22 cellular contexts compared by ENCODE assay signal in genomic region chr6:13591205-13591921, GRCh38. TPM values are rescaled to one million over a fixed set of nuclear protein-coding genes. Genes with fewer than 3 reads are reported as not detected.
DNase-seq lines count a peak whose midpoint lies in the region; ATAC-seq, FAIRE-seq and TF ChIP-seq lines count a peak whose summit lies in the region.
"Had no signal": no experiment of that assay in that cellular context is flagged by ENCODE, and none has a peak within 500 bp of the region (broad histone marks: within the 10 kb centered on the region; RNA-seq: fewer than 3 reads in every experiment).

No MANE protein-coding gene starts in this region.

- H2AFZ ChIP-seq in H1 (ENCODE audit: low read length) (no peak overlapping the region), HepG2 (ENCODE audit: low read length) (no peak overlapping the region)
- H2AFZ ChIP-seq: GM23338 had no signal

- H3K56ac ChIP-seq in H1 (replicated peaks; ENCODE audit: insufficient read length, low read depth, low read length): peak overlapping the region; percentile 92

- H3K4me3 Mint-ChIP-seq in activated CD8-positive, alpha-beta memory T cell treated with anti-CD3 and anti-CD28 coated beads, Interleukin-2, amount 10 ng/mL, durations not matched to agents 7 days and 5 days: no peak overlapping the region
- no peak overlapping the region for H3K4me3 Mint-ChIP-seq in naive thymus-derived CD4-positive, alpha-beta T cell
- H3K4me3 Mint-ChIP-seq in chondrocyte (ENCODE audit: unreplicated experiment): no peak overlapping the region
- H3K4me3 Mint-ChIP-seq: B cell; CD4-positive, CD25-positive, alpha-beta regulatory T cell; CD8-positive, alpha-beta T cell; GM23338 had no signal

- no peaks in the 10 kb centered on the region; a peak in 2 of 7 replicates for H3K4me1 ChIP-seq in H1 (replicated peaks in 1 of 4; ENCODE audit: control insufficient read depth in 3 of 4, insufficient read depth in 4 of 4, low read length in 3 of 4)
- no peaks in the 10 kb centered on the region for H3K4me1 ChIP-seq in HepG2 (ENCODE audit: insufficient read depth, low read length)
- H3K4me1 ChIP-seq in naive thymus-derived CD4-positive, alpha-beta T cell (ENCODE audit: control insufficient read depth in 2 of 2, insufficient read depth in 2 of 2, low read length in 2 of 2): no peaks in the 10 kb centered on the region
- H3K4me1 ChIP-seq: BLaER1, Caco-2, HAP-1 had no signal

- no peak overlapping the region for H3K9ac ChIP-seq in H1 (replicated peaks in 1 of 4; ENCODE audit: extremely low read depth in 1 of 4, low read depth in 3 of 4, low read length in 3 of 4)
- no peak overlapping the region for H3K9ac ChIP-seq in HepG2 (ENCODE audit: insufficient read depth, low read depth, low read length)
- H3K9ac ChIP-seq: BLaER1 had no signal

- H3K4me2 ChIP-seq in H1 (ENCODE audit: insufficient read depth in 1 of 2, low read depth in 2 of 2, low read length in 2 of 2) (no peak overlapping the region), HepG2 (ENCODE audit: low read depth, low read length) (no peak overlapping the region)
- H3K4me2 ChIP-seq: BLaER1, GM23338 had no signal

- CTCF ChIA-PET in activated CD8-positive, alpha-beta memory T cell treated with anti-CD3 and anti-CD28 coated beads, Interleukin-2, amount 10 ng/mL, durations not matched to agents 7 days and 5 days (lab: Charles Lee): interaction anchor here (1.0 kb wide), 1 partner anchor 24 kb away, joined by 3 read pairs; the partner anchor contains the start of gene NOL7
- CTCF ChIA-PET in H1 (lab: Charles Lee; ENCODE audit: partially characterized antibody) (interaction anchor here (1.0 to 3.6 kb wide), 5 partner anchors 9 to 261 kb away, joined by 3 to 20 read pairs (median 4); partner anchors contain the start of gene SIRT5), HepG2 (lab: Yijun Ruan, JAX; ENCODE audit: low intra/inter-chr PET ratio, low total read pairs) (no interaction called here)
- CTCF ChIA-PET in naive thymus-derived CD4-positive, alpha-beta T cell (lab: Charles Lee): interaction anchor here (0.6 to 0.9 kb wide), 2 partner anchors 17 to 64 kb away, joined by 3 to 4 read pairs; partner anchors contain the start of gene SIRT5

- H3K27me3 ChIP-seq in H1 (replicated peaks in 1 of 4; ENCODE audit: control insufficient read depth in 3 of 4, extremely low read depth in 1 of 4, insufficient read depth in 3 of 4, low read length in 3 of 4): no peaks in the 10 kb centered on the region
- no peaks in the 10 kb centered on the region for H3K27me3 ChIP-seq in HepG2 (ENCODE audit: control insufficient read depth in 1 of 2, insufficient read depth in 2 of 2, low read length in 2 of 2)
- H3K27me3 ChIP-seq in naive thymus-derived CD4-positive, alpha-beta T cell (ENCODE audit: control insufficient read depth in 2 of 2, insufficient read depth in 2 of 2, low read length in 2 of 2): no peaks in the 10 kb centered on the region
- H3K27me3 ChIP-seq: BLaER1 had no signal

- H3K27ac ChIP-seq in H1 (ENCODE audit: low read depth, low read length) (no peak overlapping the region), HepG2 (ENCODE audit: extremely low read length, insufficient read depth, low read length) (no peak overlapping the region)
- H3K27ac ChIP-seq in naive thymus-derived CD4-positive, alpha-beta T cell (ENCODE audit: low read depth, low read length): no peak overlapping the region
- H3K27ac ChIP-seq: 22Rv1, BLaER1, C4-2B had no signal

- TF ChIP-seq CTCF in H1 (IDR thresholded peaks at IDR 0.05; ENCODE audit: control extremely low read depth in 1 of 3, insufficient read depth in 1 of 3, low read depth in 1 of 3, low read length in 3 of 3): no peak
- TF ChIP-seq CTCF in HepG2 (CRISPR knock-in tag; IDR thresholded peaks at IDR 0.05): no peak
- TF ChIP-seq CTCF in chondrocyte (IDR thresholded peaks at IDR 0.05): no peak

- intact Hi-C loops in HepG2 (cut with micrococcal nuclease; ENCODE audit: unreplicated experiment): no loop called here
- intact Hi-C loops in naive thymus-derived CD4-positive, alpha-beta T cell (cut with micrococcal nuclease): no loop called here

- H3K36me3 Mint-ChIP-seq in activated CD8-positive, alpha-beta memory T cell treated with anti-CD3 and anti-CD28 coated beads, Interleukin-2, amount 10 ng/mL, durations not matched to agents 7 days and 5 days: peaks cover 4% of the 10 kb centered on the region
- peaks cover 4 to 40% (median 6%) of the 10 kb centered on the region in 5 donors for H3K36me3 Mint-ChIP-seq in naive thymus-derived CD4-positive, alpha-beta T cell
- H3K36me3 Mint-ChIP-seq in chondrocyte (ENCODE audit: low read depth): peaks cover 15% of the 10 kb centered on the region

- no peaks in the 10 kb centered on the region for H3K79me2 ChIP-seq in H1 (ENCODE audit: control insufficient read depth in 1 of 2, insufficient read depth in 2 of 2, low read length in 2 of 2)
- H3K79me2 ChIP-seq in HepG2 (ENCODE audit: insufficient read depth, low read length): no peaks in the 10 kb centered on the region

- in situ Hi-C loops in HepG2 (cut with HindIII; ENCODE audit: extremely low pct_ligation_motif_present, low pct_unique_long_range_greater_than_20kb): no loop called here

- H3K27me3 Mint-ChIP-seq in activated CD8-positive, alpha-beta memory T cell treated with anti-CD3 and anti-CD28 coated beads, Interleukin-2, amount 10 ng/mL, durations not matched to agents 7 days and 5 days: no peaks in the 10 kb centered on the region
- no peaks in the 10 kb centered on the region for H3K27me3 Mint-ChIP-seq in naive thymus-derived CD4-positive, alpha-beta T cell
- no peaks in the 10 kb centered on the region for H3K27me3 Mint-ChIP-seq in chondrocyte (ENCODE audit: low read depth)
- H3K27me3 Mint-ChIP-seq: B cell; CD4-positive, CD25-positive, alpha-beta regulatory T cell had no signal

- ATAC-seq in activated CD8-positive, alpha-beta memory T cell treated with anti-CD3 and anti-CD28 coated beads, Interleukin-2, amount 10 ng/mL, durations not matched to agents 7 days and 5 days: peak; percentile 16
- ATAC-seq in HepG2 (peak; percentile 28; the same call in 1 of the 3 replicates), HG02938 (IDR thresholded peaks at IDR 0.05; ENCODE audit: unreplicated experiment) (no peak)
- ATAC-seq in naive thymus-derived CD4-positive, alpha-beta T cell: no peak
- ATAC-seq: CD8-positive, alpha-beta T cell; GM23338 had no signal

- no peak overlapping the region for H3K4ac ChIP-seq in H1 (replicated peaks; ENCODE audit: insufficient read length, low read depth, low read length)

- H3K36me3 ChIP-seq in H1 (ENCODE audit: control insufficient read depth in 2 of 4, insufficient read depth in 4 of 4, low read length in 3 of 4) (peaks cover 4 to 22% (median 7%) of the 10 kb centered on the region in 4 experiments; a peak in 5 of 8 replicates), HepG2 (replicated peaks in 1 of 2; ENCODE audit: control insufficient read depth in 1 of 2, insufficient read depth in 2 of 2, low read length in 2 of 2) (peaks cover 17 to 51% of the 10 kb centered on the region in 2 experiments)
- H3K36me3 ChIP-seq in naive thymus-derived CD4-positive, alpha-beta T cell (ENCODE audit: control insufficient read depth in 2 of 3, insufficient read depth in 3 of 3, low read length in 3 of 3): peaks cover 7 to 68% (median 8%) of the 10 kb centered on the region in 3 experiments

- no peak overlapping the region for H2BK5ac ChIP-seq in H1 (ENCODE audit: low read depth, low read length)

- no peak overlapping the region for H3K18ac ChIP-seq in H1 (ENCODE audit: extremely low read depth, low read length)

- no peak for TF ChIP-seq EP300 in H1 (IDR thresholded peaks at IDR 0.05; ENCODE audit: borderline replicate concordance in 1 of 2, low read depth in 2 of 2, low read length in 2 of 2)
- TF ChIP-seq EP300 in HepG2 (IDR thresholded peaks at IDR 0.05; ENCODE audit: low read depth in 2 of 2, low read length in 2 of 2): no peak
- no peak for TF ChIP-seq EP300 in HepG2 (CRISPR knock-in tag; IDR thresholded peaks at IDR 0.05; ENCODE audit: borderline replicate concordance)

- H2BK15ac ChIP-seq in H1 (ENCODE audit: low read length): no peak overlapping the region

- no peak overlapping the region for H4K91ac ChIP-seq in H1 (replicated peaks; ENCODE audit: insufficient read length, low read length)

- no peak overlapping the region for H2BK120ac ChIP-seq in H1 (replicated peaks; ENCODE audit: low read depth, low read length)

- H4K20me1 ChIP-seq in H1 (replicated peaks in 1 of 2; ENCODE audit: control insufficient read depth in 1 of 2, insufficient read depth in 2 of 2, low read length in 2 of 2) (peaks cover 0 to 11% of the 10 kb centered on the region in 2 experiments), HepG2 (ENCODE audit: insufficient read depth, low read length) (no peaks in the 10 kb centered on the region)
- H4K20me1 ChIP-seq: BLaER1 had no signal

- H3K23ac ChIP-seq in H1 (ENCODE audit: insufficient read length): no peak overlapping the region

- H3K79me1 ChIP-seq in H1 (ENCODE audit: low read depth, low read length): 0 out of 2 replicates have a peak, but pooled peaks cover 3% of the 10 kb centered on the region

- H3K4me1 Mint-ChIP-seq in activated CD8-positive, alpha-beta memory T cell treated with anti-CD3 and anti-CD28 coated beads, Interleukin-2, amount 10 ng/mL, durations not matched to agents 7 days and 5 days: peaks cover 2% of the 10 kb centered on the region
- peaks cover 0 to 4% (median 0%) of the 10 kb centered on the region in 7 donors for H3K4me1 Mint-ChIP-seq in naive thymus-derived CD4-positive, alpha-beta T cell
- H3K4me1 Mint-ChIP-seq in chondrocyte (ENCODE audit: low read depth): no peaks in the 10 kb centered on the region
- H3K4me1 Mint-ChIP-seq: B cell had no signal

- POLR2A ChIA-PET in H1 (lab: Charles Lee; ENCODE audit: partially characterized antibody): interaction anchor here (0.9 to 3.6 kb wide), 6 partner anchors 13 to 258 kb away, joined by 3 to 14 read pairs (median 4); partner anchors contain the start of genes NOL7 and SIRT5
- POLR2A ChIA-PET in HepG2 (lab: Yijun Ruan, JAX): interaction anchor here (1.0 kb wide), 2 partner anchors 13 to 17 kb away, joined by 4 to 6 read pairs; partner anchors contain the start of gene SIRT5
- POLR2A ChIA-PET in naive thymus-derived CD4-positive, alpha-beta T cell (lab: Charles Lee): no interaction called here

- H3K9me3 ChIP-seq in H1 (ENCODE audit: insufficient read depth in 2 of 2, low read depth in 1 of 2, low read length in 1 of 2): no peaks in the 10 kb centered on the region
- H3K9me3 ChIP-seq in HepG2 (ENCODE audit: low read length): no peaks in the 10 kb centered on the region
- no peaks in the 10 kb centered on the region for H3K9me3 ChIP-seq in naive thymus-derived CD4-positive, alpha-beta T cell (ENCODE audit: control insufficient read depth in 2 of 3, low read length in 3 of 3)
- H3K9me3 ChIP-seq: BLaER1, Caco-2, HAP-1 had no signal

- 90% methylated on average over 18 of the region's 21 CpGs; no CpG with 5 or more reads in 1 of the 2 experiments for WGBS in H1 (ENCODE audit: extremely low coverage in 1 of 2, insufficient coverage in 1 of 2, insufficient read length in 1 of 2, insufficient replicate concordance in 2 of 2, low coverage in 1 of 2, low lambda C conversion rate in 2 of 2, missing lambda C conversion rate in 1 of 2), 2 experiments
- 96% methylated on average over 14 of the region's 21 CpGs for WGBS in HepG2 (ENCODE audit: low lambda C conversion rate)

- no peak overlapping the region for H2AK5ac ChIP-seq in H1 (ENCODE audit: low read depth, low read length)

- BruUV-seq in HepG2 (replicated peaks; lab: Mats Ljungman, UMichigan): no TSS peak

- no peaks in the 10 kb centered on the region for H3K9me3 Mint-ChIP-seq in activated CD8-positive, alpha-beta memory T cell treated with anti-CD3 and anti-CD28 coated beads, Interleukin-2, amount 10 ng/mL, durations not matched to agents 7 days and 5 days (ENCODE audit: low read depth)
- H3K9me3 Mint-ChIP-seq in naive thymus-derived CD4-positive, alpha-beta T cell: no peaks in the 10 kb centered on the region
- no peaks in the 10 kb centered on the region for H3K9me3 Mint-ChIP-seq in chondrocyte (ENCODE audit: low read depth)
- H3K9me3 Mint-ChIP-seq: CD4-positive, CD25-positive, alpha-beta regulatory T cell; CD8-positive, alpha-beta T cell; GM23338 had no signal

- H2BK12ac ChIP-seq in H1 (ENCODE audit: low read depth, low read length): no peak overlapping the region

- no peak overlapping the region for H3K27ac Mint-ChIP-seq in activated CD8-positive, alpha-beta memory T cell treated with anti-CD3 and anti-CD28 coated beads, Interleukin-2, amount 10 ng/mL, durations not matched to agents 7 days and 5 days
- H3K27ac Mint-ChIP-seq in naive thymus-derived CD4-positive, alpha-beta T cell: no peak overlapping the region
- H3K27ac Mint-ChIP-seq in chondrocyte (ENCODE audit: unreplicated experiment): no peak overlapping the region
- H3K27ac Mint-ChIP-seq: B cell; CD4-positive, CD25-positive, alpha-beta regulatory T cell; CD8-positive, alpha-beta T cell; GM23338 had no signal

- no peak for TF ChIP-seq POLR2A in H1 (IDR thresholded peaks at IDR 0.05; ENCODE audit: control extremely low read depth in 1 of 2, low read depth in 2 of 2, low read length in 2 of 2)
- no peak for TF ChIP-seq POLR2A in HepG2 (IDR thresholded peaks at IDR 0.05; ENCODE audit: insufficient read depth in 1 of 2, low read depth in 2 of 2, low read length in 2 of 2)

- peaks cover 6% of the 10 kb centered on the region; the same call in 1 of the 2 replicates for H3K23me2 ChIP-seq in H1 (ENCODE audit: low read depth, low read length)

- no peak overlapping the region for H4K8ac ChIP-seq in H1 (ENCODE audit: extremely low read depth, insufficient read depth, low read length)

- no peak overlapping the region for H3K14ac ChIP-seq in H1 (ENCODE audit: insufficient read length)

- no peak overlapping the region for H4K5ac ChIP-seq in H1 (ENCODE audit: insufficient read length, low read depth, low read length)

- no peak for TF ChIP-seq RAD21 in H1 (IDR thresholded peaks at IDR 0.05 in 1 of 2, conservative IDR thresholded peaks at IDR 0.05 in 1 of 2; ENCODE audit: low read depth in 2 of 2, low read length in 2 of 2)
- TF ChIP-seq RAD21 in HepG2 (CRISPR knock-in tag; IDR thresholded peaks at IDR 0.05): no peak

- no peak overlapping the region for H2BK20ac ChIP-seq in H1 (ENCODE audit: low read length)

- DNase-seq in activated CD8-positive, alpha-beta memory T cell treated with anti-CD3 and anti-CD28 coated beads, Interleukin-2, amount 10 ng/mL, durations not matched to agents 7 days and 5 days: no peak
- no peak for DNase-seq in activated CD8-positive, alpha-beta memory T cell treated with anti-CD3 and anti-CD28 coated beads for 24 hours
- DNase-seq in H1 (ENCODE audit: low read depth in 1 of 2, low spot score in 2 of 2): no peak
- no peak for DNase-seq in HepG2 (ENCODE audit: low spot score)
- DNase-seq in naive thymus-derived CD4-positive, alpha-beta T cell: no peak
- DNase-seq in NCI-H2171 treated with DMSO at 0.1 percent for 48 hours (lab: John Stamatoyannopoulos, UW): no peak
- no peak for DNase-seq in chondrocyte (ENCODE audit: low spot score)
- DNase-seq: Caco-2; CD4-positive, CD25-positive, alpha-beta regulatory T cell; CD8-positive, alpha-beta T cell; DMS153; DND-41 had no signal

- FAIRE-seq in H1 (lab: Jason Lieb, UNC) (no peak), HepG2 (lab: Jason Lieb, UNC) (no peak)
- FAIRE-seq: A204.1, G401.6, H54 had no signal

- H3K4me3 ChIP-seq in H1 (ENCODE audit: extremely low read depth in 1 of 4, insufficient read depth in 2 of 4, low read depth in 3 of 4, low read length in 4 of 4): no peak overlapping the region
- no peak overlapping the region for H3K4me3 ChIP-seq in HepG2 (replicated peaks in 1 of 3; ENCODE audit: insufficient read depth in 1 of 3, low read depth in 2 of 3, low read length in 3 of 3)
- no peak overlapping the region for H3K4me3 ChIP-seq in naive thymus-derived CD4-positive, alpha-beta T cell (ENCODE audit: low read length)
- H3K4me3 ChIP-seq: BLaER1, GM23338, HAP-1 had no signal

RNA-seq across cellular contexts. Expression of gene SIRT5, which starts 17.0 kb away (rescaled TPM):
- 10 to 100 TPM in 1 of 2 experiments, 1 to 10 TPM in 1; 6.9 to 10.9 TPM for total RNA-seq in activated CD8-positive, alpha-beta memory T cell treated with anti-CD3 and anti-CD28 coated beads, Interleukin-2, amount 10 ng/mL, durations not matched to agents 7 days and 5 days
- total RNA-seq in H1 (2021; fragmentation: NEBNext Ultra II Directional; extraction: Animal tissue kit (Norgen Biotek cat#: 25700)): 13.0 and 14.7 TPM in 2 replicates
- polyA plus RNA-seq in H1 (2011; rRNA removed): 7.4 and 8.0 TPM in 2 replicates
- polyA plus RNA-seq in H1 (2011; cell fraction: cytosol; rRNA removed): 11.8 TPM
- 13.3 TPM for polyA plus RNA-seq in H1 (2011; cell fraction: nucleus; rRNA removed)
- 8.4 to 11.7 TPM (median 9.4 TPM) in 4 replicates for polyA plus RNA-seq in H1 (2012, experiment 1 of 2)
- polyA plus RNA-seq in H1 (2012, experiment 2 of 2): 3.6 TPM
- polyA plus RNA-seq in H1 (2013, experiment 1 of 2): 11.2 TPM
- polyA plus RNA-seq in H1 (2013, experiment 2 of 2): 10.3 TPM
- 6.7 and 8.9 TPM in 2 replicates for polyA minus RNA-seq in H1 (2011; rRNA and poly(A)+ RNA removed)
- 7.4 TPM for polyA minus RNA-seq in H1 (2011; cell fraction: cytosol; rRNA and poly(A)+ RNA removed)
- 9.8 TPM for polyA minus RNA-seq in H1 (2011; cell fraction: nucleus; rRNA and poly(A)+ RNA removed)
- 16.6 and 21.8 TPM in 2 replicates for total RNA-seq in HepG2 (2016; rRNA removed; fragmentation: Illumina TruSeq; extraction: Trizol)
- total RNA-seq in HepG2 (2016; cell fraction: cytosol; rRNA removed; fragmentation: Illumina TruSeq; extraction: Trizol; ENCODE audit: low read depth): 21.9 and 28.4 TPM in 2 replicates
- 17.2 TPM in 2 replicates for total RNA-seq in HepG2 (2016; cell fraction: insoluble cytoplasmic fraction; rRNA removed; fragmentation: Illumina TruSeq; extraction: Trizol)
- total RNA-seq in HepG2 (2016; cell fraction: membrane; rRNA removed; fragmentation: Illumina TruSeq; extraction: Trizol): 17.8 and 18.2 TPM in 2 replicates
- total RNA-seq in HepG2 (2016; cell fraction: nucleus; rRNA removed; fragmentation: Illumina TruSeq; extraction: Trizol): 13.1 and 16.9 TPM in 2 replicates
- polyA plus RNA-seq in HepG2 (2011; rRNA removed): 13.4 and 14.1 TPM in 2 replicates
- polyA plus RNA-seq in HepG2 (2011; cell fraction: cytosol; rRNA removed): 8.8 and 9.0 TPM in 2 replicates
- 20.2 and 21.9 TPM in 2 replicates for polyA plus RNA-seq in HepG2 (2011; cell fraction: nucleus; rRNA removed)
- 10.3 and 16.7 TPM in 2 replicates for polyA plus RNA-seq in HepG2 (2012)
- polyA plus RNA-seq in HepG2 (2016; cell fraction: cytosol; fragmentation: Illumina TruSeq; extraction: Trizol; ENCODE audit: low read depth): 4.9 and 5.9 TPM in 2 replicates
- 19.7 and 19.8 TPM in 2 replicates for polyA plus RNA-seq in HepG2 (2016; cell fraction: insoluble cytoplasmic fraction; fragmentation: Illumina TruSeq; extraction: Trizol; ENCODE audit: low read depth)
- 8.4 and 10.3 TPM in 2 replicates for polyA plus RNA-seq in HepG2 (2016; cell fraction: membrane; fragmentation: Illumina TruSeq; extraction: Trizol; ENCODE audit: low read depth)
- 27.2 and 27.6 TPM in 2 replicates for polyA plus RNA-seq in HepG2 (2016; cell fraction: nucleus; fragmentation: Illumina TruSeq; extraction: Trizol; ENCODE audit: insufficient read depth, low read depth)
- polyA minus RNA-seq in HepG2 (2011; rRNA and poly(A)+ RNA removed; ENCODE audit: low replicate concordance): 5.4 and 6.8 TPM in 2 replicates
- polyA minus RNA-seq in HepG2 (2011; cell fraction: cytosol; rRNA and poly(A)+ RNA removed): 6.1 and 6.7 TPM in 2 replicates
- polyA minus RNA-seq in HepG2 (2011; cell fraction: nucleus; rRNA and poly(A)+ RNA removed): 16.8 and 17.6 TPM in 2 replicates
- total RNA-seq in naive thymus-derived CD4-positive, alpha-beta T cell: 10 to 100 TPM in 4 of 5 experiments, 1 to 10 TPM in 1; 8.8 to 25.7 (median 15.4) TPM
- 10 to 100 TPM; 11.9 to 13.1 TPM for polyA plus RNA-seq in naive thymus-derived CD4-positive, alpha-beta T cell
- total RNA-seq in chondrocyte: 8.0 to 9.6 TPM (median 8.6 TPM) in 3 replicates

RNA-seq across cellular contexts. Expression of gene NOL7, which starts 23.8 kb away (rescaled TPM):
- total RNA-seq in activated CD8-positive, alpha-beta memory T cell treated with anti-CD3 and anti-CD28 coated beads, Interleukin-2, amount 10 ng/mL, durations not matched to agents 7 days and 5 days: 10 to 100 TPM; 56.6 to 70.9 TPM
- total RNA-seq in H1 (2021; fragmentation: NEBNext Ultra II Directional; extraction: Animal tissue kit (Norgen Biotek cat#: 25700)): 67.8 and 70.4 TPM in 2 replicates
- polyA plus RNA-seq in H1 (2011; rRNA removed) (16.4 and 22.8 TPM in 2 replicates), HepG2 (2011; rRNA removed) (30.1 and 37.8 TPM in 2 replicates)
- 47.1 TPM for polyA plus RNA-seq in H1 (2011; cell fraction: cytosol; rRNA removed)
- polyA plus RNA-seq in H1 (2011; cell fraction: nucleus; rRNA removed): 14.7 TPM
- 44.9 to 67.6 TPM (median 56.7 TPM) in 4 replicates for polyA plus RNA-seq in H1 (2012, experiment 1 of 2)
- polyA plus RNA-seq in H1 (2012, experiment 2 of 2): 35.2 TPM
- polyA plus RNA-seq in H1 (2013, experiment 1 of 2): 112 TPM
- 112 TPM for polyA plus RNA-seq in H1 (2013, experiment 2 of 2)
- 1.9 and 2.5 TPM in 2 replicates for polyA minus RNA-seq in H1 (2011; rRNA and poly(A)+ RNA removed)
- polyA minus RNA-seq in H1 (2011; cell fraction: cytosol; rRNA and poly(A)+ RNA removed): 9.1 TPM
- 9.7 TPM for polyA minus RNA-seq in H1 (2011; cell fraction: nucleus; rRNA and poly(A)+ RNA removed)
- total RNA-seq in HepG2 (2016; rRNA removed; fragmentation: Illumina TruSeq; extraction: Trizol) (186 and 215 TPM in 2 replicates), chondrocyte (49.1 to 60.4 TPM (median 49.3 TPM) in 3 replicates)
- 27.0 and 31.6 TPM in 2 replicates for total RNA-seq in HepG2 (2016; cell fraction: cytosol; rRNA removed; fragmentation: Illumina TruSeq; extraction: Trizol; ENCODE audit: low read depth)
- 183 and 212 TPM in 2 replicates for total RNA-seq in HepG2 (2016; cell fraction: insoluble cytoplasmic fraction; rRNA removed; fragmentation: Illumina TruSeq; extraction: Trizol)
- 65.5 and 72.1 TPM in 2 replicates for total RNA-seq in HepG2 (2016; cell fraction: membrane; rRNA removed; fragmentation: Illumina TruSeq; extraction: Trizol)
- total RNA-seq in HepG2 (2016; cell fraction: nucleus; rRNA removed; fragmentation: Illumina TruSeq; extraction: Trizol): 69.4 and 79.5 TPM in 2 replicates
- 47.4 and 53.1 TPM in 2 replicates for polyA plus RNA-seq in HepG2 (2011; cell fraction: cytosol; rRNA removed)
- 23.4 and 23.5 TPM in 2 replicates for polyA plus RNA-seq in HepG2 (2011; cell fraction: nucleus; rRNA removed)
- polyA plus RNA-seq in HepG2 (2012): 60.3 and 94.1 TPM in 2 replicates
- 30.5 and 34.4 TPM in 2 replicates for polyA plus RNA-seq in HepG2 (2016; cell fraction: cytosol; fragmentation: Illumina TruSeq; extraction: Trizol; ENCODE audit: low read depth)
- polyA plus RNA-seq in HepG2 (2016; cell fraction: insoluble cytoplasmic fraction; fragmentation: Illumina TruSeq; extraction: Trizol; ENCODE audit: low read depth): 240 and 243 TPM in 2 replicates
- 60.8 and 65.8 TPM in 2 replicates for polyA plus RNA-seq in HepG2 (2016; cell fraction: membrane; fragmentation: Illumina TruSeq; extraction: Trizol; ENCODE audit: low read depth)
- 136 and 138 TPM in 2 replicates for polyA plus RNA-seq in HepG2 (2016; cell fraction: nucleus; fragmentation: Illumina TruSeq; extraction: Trizol; ENCODE audit: insufficient read depth, low read depth)
- 4.3 and 4.6 TPM in 2 replicates for polyA minus RNA-seq in HepG2 (2011; rRNA and poly(A)+ RNA removed; ENCODE audit: low replicate concordance)
- 13.1 and 18.6 TPM in 2 replicates for polyA minus RNA-seq in HepG2 (2011; cell fraction: cytosol; rRNA and poly(A)+ RNA removed)
- polyA minus RNA-seq in HepG2 (2011; cell fraction: nucleus; rRNA and poly(A)+ RNA removed): 26.5 and 26.9 TPM in 2 replicates
- total RNA-seq in naive thymus-derived CD4-positive, alpha-beta T cell: 10 to 100 TPM; 49.1 to 65.2 (median 62.1) TPM
- 100 to 1,000 TPM; 135 to 145 TPM for polyA plus RNA-seq in naive thymus-derived CD4-positive, alpha-beta T cell

Comparison
In these comparisons a context has a peak if more than half of its experiments do, and no peak if none do; other contexts are left out.
1. ATAC-seq: peak in activated CD8-positive, alpha-beta memory T cell treated with anti-CD3 and anti-CD28 coated beads, Interleukin-2, amount 10 ng/mL, durations not matched to agents 7 days and 5 days (single experiment) and HepG2 (single experiment); none in HG02938 (single experiment) and naive thymus-derived CD4-positive, alpha-beta T cell (single experiment).